1 cellular context compared by ENCODE assay signal in genomic region chr14:24426912-24427536, GRCh38.
A peak's percentile ranks its signal among the peaks of the same experiment; 100 is the strongest.
TF ChIP-seq lines count a peak whose summit lies in the region.

No MANE protein-coding gene starts in this region.

TF ChIP-seq in HepG2, 621 proteins besides CTCF, POLR2A, EP300 and RAD21 (continued from another document and continues in another):
- TF ChIP-seq BCLAF1 (IDR thresholded peaks at IDR 0.05): no peak
- TF ChIP-seq TAF15 (IDR thresholded peaks at IDR 0.05; ENCODE audit: low read depth, low read length, poor library complexity, severe bottlenecking): no peak
- TF ChIP-seq TARDBP (CRISPR knock-in tag; IDR thresholded peaks at IDR 0.05): peak; percentile 76; the same call in 1 of the 2 replicates
- TF ChIP-seq ZNF879 (CRISPR knock-in tag; IDR thresholded peaks at IDR 0.05): no peak
- TF ChIP-seq NR2F1 (CRISPR knock-in tag; IDR thresholded peaks at IDR 0.05): peak in 1 of 2 experiments; percentile 12; a peak in 1 of 4 replicates
- TF ChIP-seq NONO (IDR thresholded peaks at IDR 0.05): no peak
- peak; percentile 82 for TF ChIP-seq NONO (CRISPR knock-in tag; conservative IDR thresholded peaks at IDR 0.05)
- peak; percentile 76; the same call in 1 of the 2 replicates for TF ChIP-seq ZNF747 (CRISPR knock-in tag; IDR thresholded peaks at IDR 0.05; ENCODE audit: borderline replicate concordance)
- TF ChIP-seq HNRNPL (IDR thresholded peaks at IDR 0.05; ENCODE audit: low read depth, low read length): no peak
- peak; percentile 73 for TF ChIP-seq ZNF335 (CRISPR knock-in tag; IDR thresholded peaks at IDR 0.05)
- TF ChIP-seq ELF3 (CRISPR knock-in tag; IDR thresholded peaks at IDR 0.05): peak; percentile 70
- peak; percentile 56; the same call in 1 of the 2 replicates for TF ChIP-seq ZNF761 (CRISPR knock-in tag; conservative IDR thresholded peaks at IDR 0.05)
- TF ChIP-seq POLR2AphosphoS5 (IDR thresholded peaks at IDR 0.05; ENCODE audit: low read depth, low read length): no peak
- peak; percentile 65; the same call in 1 of the 2 replicates for TF ChIP-seq MATR3 (CRISPR knock-in tag; IDR thresholded peaks at IDR 0.05)
- TF ChIP-seq ZNF367 (CRISPR knock-in tag; IDR thresholded peaks at IDR 0.05; ENCODE audit: borderline replicate concordance): no peak
- TF ChIP-seq ZGPAT (CRISPR knock-in tag; IDR thresholded peaks at IDR 0.05): peak; percentile 83
- no peak for TF ChIP-seq ATF4 (CRISPR knock-in tag; IDR thresholded peaks at IDR 0.05)
- 0 out of 2 replicates have a peak, but pooled peaks have one; percentile 27 for TF ChIP-seq MYNN (CRISPR knock-in tag; IDR thresholded peaks at IDR 0.05; ENCODE audit: low read depth)
- no peak for TF ChIP-seq MLXIP (CRISPR knock-in tag; IDR thresholded peaks at IDR 0.05; ENCODE audit: borderline replicate concordance)
- TF ChIP-seq IKZF5 (CRISPR knock-in tag; IDR thresholded peaks at IDR 0.05): peak; percentile 86; the same call in 1 of the 2 replicates
- TF ChIP-seq, protein P1, sequence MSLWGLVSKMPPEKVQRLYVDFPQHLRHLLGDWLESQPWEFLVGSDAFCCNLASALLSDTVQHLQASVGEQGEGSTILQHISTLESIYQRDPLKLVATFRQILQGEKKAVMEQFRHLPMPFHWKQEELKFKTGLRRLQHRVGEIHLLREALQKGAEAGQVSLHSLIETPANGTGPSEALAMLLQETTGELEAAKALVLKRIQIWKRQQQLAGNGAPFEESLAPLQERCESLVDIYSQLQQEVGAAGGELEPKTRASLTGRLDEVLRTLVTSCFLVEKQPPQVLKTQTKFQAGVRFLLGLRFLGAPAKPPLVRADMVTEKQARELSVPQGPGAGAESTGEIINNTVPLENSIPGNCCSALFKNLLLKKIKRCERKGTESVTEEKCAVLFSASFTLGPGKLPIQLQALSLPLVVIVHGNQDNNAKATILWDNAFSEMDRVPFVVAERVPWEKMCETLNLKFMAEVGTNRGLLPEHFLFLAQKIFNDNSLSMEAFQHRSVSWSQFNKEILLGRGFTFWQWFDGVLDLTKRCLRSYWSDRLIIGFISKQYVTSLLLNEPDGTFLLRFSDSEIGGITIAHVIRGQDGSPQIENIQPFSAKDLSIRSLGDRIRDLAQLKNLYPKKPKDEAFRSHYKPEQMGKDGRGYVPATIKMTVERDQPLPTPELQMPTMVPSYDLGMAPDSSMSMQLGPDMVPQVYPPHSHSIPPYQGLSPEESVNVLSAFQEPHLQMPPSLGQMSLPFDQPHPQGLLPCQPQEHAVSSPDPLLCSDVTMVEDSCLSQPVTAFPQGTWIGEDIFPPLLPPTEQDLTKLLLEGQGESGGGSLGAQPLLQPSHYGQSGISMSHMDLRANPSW (CRISPR knock-in tag; IDR thresholded peaks at IDR 0.05; ENCODE audit: borderline replicate concordance): peak; percentile 31; the same call in 1 of the 2 replicates
- peak; percentile 86; the same call in 1 of the 2 replicates for TF ChIP-seq HINFP (CRISPR knock-in tag; IDR thresholded peaks at IDR 0.05; ENCODE audit: low read depth)
- peak; percentile 69; the same call in 1 of the 2 replicates for TF ChIP-seq KDM1A (CRISPR knock-in tag; IDR thresholded peaks at IDR 0.05)
- TF ChIP-seq SAP130 (CRISPR knock-in tag; IDR thresholded peaks at IDR 0.05; ENCODE audit: low read depth): peak; percentile 77
- 0 out of 2 replicates have a peak, but pooled peaks have one; percentile 13 for TF ChIP-seq IRX3 (CRISPR knock-in tag; IDR thresholded peaks at IDR 0.05; ENCODE audit: borderline replicate concordance, low read depth)
- peak; percentile 59; the same call in 1 of the 2 replicates for TF ChIP-seq ZNF768 (CRISPR knock-in tag; IDR thresholded peaks at IDR 0.05)
- TF ChIP-seq, protein P2, sequence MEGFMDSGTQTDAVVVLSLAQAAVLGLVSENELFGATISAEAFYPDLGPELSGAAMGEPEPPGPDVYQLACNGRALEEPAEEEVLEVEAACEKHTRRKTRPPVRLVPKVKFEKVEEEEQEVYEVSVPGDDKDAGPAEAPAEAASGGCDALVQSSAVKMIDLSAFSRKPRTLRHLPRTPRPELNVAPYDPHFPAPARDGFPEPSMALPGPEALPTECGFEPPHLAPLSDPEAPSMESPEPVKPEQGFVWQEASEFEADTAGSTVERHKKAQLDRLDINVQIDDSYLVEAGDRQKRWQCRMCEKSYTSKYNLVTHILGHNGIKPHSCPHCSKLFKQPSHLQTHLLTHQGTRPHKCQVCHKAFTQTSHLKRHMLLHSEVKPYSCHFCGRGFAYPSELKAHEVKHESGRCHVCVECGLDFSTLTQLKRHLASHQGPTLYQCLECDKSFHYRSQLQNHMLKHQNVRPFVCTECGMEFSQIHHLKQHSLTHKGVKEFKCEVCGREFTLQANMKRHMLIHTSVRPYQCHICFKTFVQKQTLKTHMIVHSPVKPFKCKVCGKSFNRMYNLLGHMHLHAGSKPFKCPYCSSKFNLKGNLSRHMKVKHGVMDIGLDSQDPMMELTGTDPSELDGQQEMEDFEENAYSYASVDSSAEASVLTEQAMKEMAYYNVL (CRISPR knock-in tag; IDR thresholded peaks at IDR 0.05; ENCODE audit: borderline replicate concordance): peak; percentile 72; the same call in 1 of the 2 replicates
- TF ChIP-seq, protein P3, sequence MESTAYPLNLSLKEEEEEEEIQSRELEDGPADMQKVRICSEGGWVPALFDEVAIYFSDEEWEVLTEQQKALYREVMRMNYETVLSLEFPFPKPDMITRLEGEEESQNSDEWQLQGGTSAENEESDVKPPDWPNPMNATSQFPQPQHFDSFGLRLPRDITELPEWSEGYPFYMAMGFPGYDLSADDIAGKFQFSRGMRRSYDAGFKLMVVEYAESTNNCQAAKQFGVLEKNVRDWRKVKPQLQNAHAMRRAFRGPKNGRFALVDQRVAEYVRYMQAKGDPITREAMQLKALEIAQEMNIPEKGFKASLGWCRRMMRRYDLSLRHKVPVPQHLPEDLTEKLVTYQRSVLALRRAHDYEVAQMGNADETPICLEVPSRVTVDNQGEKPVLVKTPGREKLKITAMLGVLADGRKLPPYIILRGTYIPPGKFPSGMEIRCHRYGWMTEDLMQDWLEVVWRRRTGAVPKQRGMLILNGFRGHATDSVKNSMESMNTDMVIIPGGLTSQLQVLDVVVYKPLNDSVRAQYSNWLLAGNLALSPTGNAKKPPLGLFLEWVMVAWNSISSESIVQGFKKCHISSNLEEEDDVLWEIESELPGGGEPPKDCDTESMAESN (CRISPR knock-in tag; conservative IDR thresholded peaks at IDR 0.05): peak; percentile 77; the same call in 1 of the 2 replicates
- peak; percentile 61 for TF ChIP-seq RXRB (CRISPR knock-in tag; IDR thresholded peaks at IDR 0.05; ENCODE audit: borderline replicate concordance)
- TF ChIP-seq DNMT3B (CRISPR knock-in tag; conservative IDR thresholded peaks at IDR 0.05): 0 out of 2 replicates have a peak, but pooled peaks have one; percentile 48
- 0 out of 2 replicates have a peak, but pooled peaks have one; percentile 31 for TF ChIP-seq PAWR (CRISPR knock-in tag; IDR thresholded peaks at IDR 0.05; ENCODE audit: borderline replicate concordance)
- TF ChIP-seq ZBTB25 (CRISPR knock-in tag; IDR thresholded peaks at IDR 0.05): peak; percentile 76
- TF ChIP-seq ZNF281 (CRISPR knock-in tag; IDR thresholded peaks at IDR 0.05; ENCODE audit: borderline replicate concordance): peak; percentile 43; the same call in 1 of the 2 replicates
